ENCODE assay signal across 2 cellular contexts in the genomic region with DNA sequence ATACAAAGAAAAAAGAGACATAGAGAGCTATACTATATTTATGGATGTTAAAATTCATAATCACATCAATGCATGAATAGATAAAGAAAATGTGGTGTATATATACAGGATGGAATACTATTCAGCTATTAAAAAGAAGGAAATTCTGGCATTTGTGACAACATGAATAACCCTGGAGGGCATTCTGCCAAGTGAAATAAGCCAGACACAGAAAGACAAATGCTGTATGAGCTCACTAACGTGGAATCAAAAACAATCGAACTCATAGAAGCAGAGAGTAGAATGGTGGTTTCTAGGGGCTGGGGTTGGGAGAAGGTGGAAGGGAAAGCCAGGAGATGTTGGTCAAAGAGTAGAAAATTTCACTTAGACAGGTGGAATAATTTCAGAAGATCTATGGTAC.
TF ChIP-seq lines count a peak whose summit lies in the region.

No MANE protein-coding gene starts in this region.

TF ChIP-seq in IMR-90, 13 proteins besides CTCF, POLR2A, EP300 and RAD21:
- TF ChIP-seq BHLHE40 (IDR thresholded peaks at IDR 0.05; ENCODE audit: low read depth, low read length) (no peak), CHD1 (IDR thresholded peaks at IDR 0.05; ENCODE audit: low read depth, low read length) (no peak), CEBPB (IDR thresholded peaks at IDR 0.05; ENCODE audit: low read depth, low read length) (no peak), SMC3 (IDR thresholded peaks at IDR 0.05; ENCODE audit: low read depth, low read length) (no peak), RCOR1 (IDR thresholded peaks at IDR 0.05; ENCODE audit: insufficient replicate concordance, low read length) (no peak), ELK1 (IDR thresholded peaks at IDR 0.05; ENCODE audit: borderline replicate concordance, low read depth, low read length) (no peak)
- TF ChIP-seq, protein P1, sequence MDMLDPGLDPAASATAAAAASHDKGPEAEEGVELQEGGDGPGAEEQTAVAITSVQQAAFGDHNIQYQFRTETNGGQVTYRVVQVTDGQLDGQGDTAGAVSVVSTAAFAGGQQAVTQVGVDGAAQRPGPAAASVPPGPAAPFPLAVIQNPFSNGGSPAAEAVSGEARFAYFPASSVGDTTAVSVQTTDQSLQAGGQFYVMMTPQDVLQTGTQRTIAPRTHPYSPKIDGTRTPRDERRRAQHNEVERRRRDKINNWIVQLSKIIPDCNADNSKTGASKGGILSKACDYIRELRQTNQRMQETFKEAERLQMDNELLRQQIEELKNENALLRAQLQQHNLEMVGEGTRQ (IDR thresholded peaks at IDR 0.05; ENCODE audit: low read depth, low read length): no peak
TF ChIP-seq in IMR-90: peak in this region for 0.

TF ChIP-seq in endothelial cell of umbilical vein, 7 proteins besides CTCF, POLR2A, EP300 and RAD21:
- no peak for TF ChIP-seq POLR2AphosphoS5 (IDR thresholded peaks at IDR 0.05; ENCODE audit: insufficient read depth, low read depth, low read length)
- TF ChIP-seq JUN (IDR thresholded peaks at IDR 0.05; ENCODE audit: borderline replicate concordance, insufficient read depth, insufficient read length, low read depth): no peak
- no peak for TF ChIP-seq EZH2 (IDR thresholded peaks at IDR 0.05; ENCODE audit: borderline replicate concordance, low read depth, low read length, severe bottlenecking)
- TF ChIP-seq MYC (IDR thresholded peaks at IDR 0.05; ENCODE audit: low read depth, low read length): no peak
- no peak for TF ChIP-seq MAX (IDR thresholded peaks at IDR 0.05; ENCODE audit: insufficient read depth, insufficient read length)
- TF ChIP-seq FOS (IDR thresholded peaks at IDR 0.05; ENCODE audit: borderline replicate concordance, insufficient read depth, low read length): no peak
- no peak for TF ChIP-seq GATA2 (IDR thresholded peaks at IDR 0.05; ENCODE audit: insufficient read depth, insufficient read length, low read depth, low read length)
TF ChIP-seq in endothelial cell of umbilical vein: peak in this region for 0.
